Comparison of ENCODE assay signal across 1 cellular context in genomic region chr12:31585271-31585670, GRCh38.
TF ChIP-seq lines count a peak whose summit lies in the region.

No MANE protein-coding gene starts in this region.

TF ChIP-seq in GM12878, 131 proteins besides CTCF, POLR2A, EP300 and RAD21 (continued from another document):
- TF ChIP-seq ATF2 (IDR thresholded peaks at IDR 0.05; ENCODE audit: low read length) (no peak), STAT3 (IDR thresholded peaks at IDR 0.05; ENCODE audit: low read depth, low read length) (no peak), ATF7 (IDR thresholded peaks at IDR 0.05; ENCODE audit: low read depth) (no peak), SMARCA5 (IDR thresholded peaks at IDR 0.05) (no peak), TCF7 (IDR thresholded peaks at IDR 0.05; ENCODE audit: borderline replicate concordance) (no peak)
